7 cellular contexts compared by ENCODE assay signal in genomic region chr7:100867796-100868485, GRCh38. TPM values are rescaled to one million over a fixed set of nuclear protein-coding genes. Genes with fewer than 3 reads are reported as not detected.
DNase-seq lines count a peak whose midpoint lies in the region; ATAC-seq lines count a peak whose summit lies in the region.
"Had no signal": no experiment of that assay in that cellular context is flagged by ENCODE, and none has a peak within 500 bp of the region (broad histone marks: within the 10 kb centered on the region; RNA-seq: fewer than 3 reads in every experiment).

No MANE protein-coding gene starts in this region.

- H2BK120ac ChIP-seq in mesenchymal stem cell (ENCODE audit: low read depth, low read length) = peak overlapping the region; percentile 69

- peaks cover 29 to 60% of the 10 kb centered on the region in 2 experiments for H3K36me3 ChIP-seq in mesenchymal stem cell (ENCODE audit: control insufficient read depth in 1 of 2, insufficient read depth in 2 of 2, low read depth in 1 of 2, low read length in 2 of 2)

- H3K4me1 ChIP-seq in mesenchymal stem cell (ENCODE audit: control insufficient read depth, insufficient read depth, low read depth, low read length) = peaks cover 35% of the 10 kb centered on the region

- 12% methylated on average over 23 of the region's 25 CpGs for WGBS in mesenchymal stem cell

- peak overlapping the region; percentile 93 to 96 for H3K18ac ChIP-seq in mesenchymal stem cell (ENCODE audit: low read depth in 1 of 2, low read length in 2 of 2)

- peak overlapping the region; percentile 97 for H4K91ac ChIP-seq in mesenchymal stem cell (ENCODE audit: low read length)

- H3K4me2 ChIP-seq in mesenchymal stem cell (ENCODE audit: low read length, poor library complexity, severe bottlenecking) = peak overlapping the region; percentile 78

- DNase-seq in ELR (ENCODE audit: low read depth) (peak; percentile 36), mesenchymal stem cell (no peak), NCI-H82 (lab: John Stamatoyannopoulos, UW) (no peak), NOMO-1 treated with dmso at 0.1 percent for 144 hours (lab: John Stamatoyannopoulos, UW; ENCODE audit: unreplicated experiment) (no peak)
- no peak for DNase-seq in activated T-helper 2 cell treated with anti-CD3 and anti-CD28 coated beads, Interferon-gamma antibody, Interleukin-2, Interleukin-4, amounts not matched to agents 10 μg/mL and 5 μg/mL and 100 μg/mL, durations not matched to agents 14 hours and 24 hours and 36 hours (ENCODE audit: low spot score)

- H4K8ac ChIP-seq in mesenchymal stem cell (ENCODE audit: low read length) = peak overlapping the region; percentile 96

- H3K27ac Mint-ChIP-seq in activated T-helper 2 cell treated with anti-CD3 and anti-CD28 coated beads, Interferon-gamma antibody, Interleukin-2, Interleukin-4, amounts not matched to agents 10 μg/mL and 5 μg/mL and 100 μg/mL, durations not matched to agents 14 hours and 24 hours and 36 hours = peak overlapping the region; percentile 93

- peaks cover 8% of the 10 kb centered on the region for H3K4me1 Mint-ChIP-seq in activated T-helper 2 cell treated with anti-CD3 and anti-CD28 coated beads, Interferon-gamma antibody, Interleukin-2, Interleukin-4, amounts not matched to agents 10 μg/mL and 5 μg/mL and 100 μg/mL, durations not matched to agents 14 hours and 24 hours and 36 hours (ENCODE audit: low read depth)

- peak overlapping the region; percentile 94 for H2AK5ac ChIP-seq in mesenchymal stem cell (ENCODE audit: low read length, severe bottlenecking)

- no peaks in the 10 kb centered on the region for H3K27me3 ChIP-seq in mesenchymal stem cell (ENCODE audit: control insufficient read depth in 1 of 2, insufficient read depth in 1 of 2, low read length in 2 of 2)

- H2BK15ac ChIP-seq in mesenchymal stem cell (ENCODE audit: low read depth, poor library complexity, severe bottlenecking) = peak overlapping the region; percentile 97

- peak overlapping the region; percentile 82 to 95 for H3K4me3 ChIP-seq in mesenchymal stem cell (ENCODE audit: insufficient read depth in 1 of 2, low read depth in 1 of 2, low read length in 2 of 2)

- ATAC-seq in HG03571 (IDR thresholded peaks at IDR 0.05; ENCODE audit: unreplicated experiment) = no peak

- peak overlapping the region; percentile 80 for H3K27ac ChIP-seq in mesenchymal stem cell (ENCODE audit: low read length, poor library complexity, severe bottlenecking)

- peak overlapping the region; percentile 96 for H2BK5ac ChIP-seq in mesenchymal stem cell (ENCODE audit: low read depth, low read length, poor library complexity, severe bottlenecking)

- no peaks in the 10 kb centered on the region for H3K27me3 Mint-ChIP-seq in activated T-helper 2 cell treated with anti-CD3 and anti-CD28 coated beads, Interferon-gamma antibody, Interleukin-2, Interleukin-4, amounts not matched to agents 10 μg/mL and 5 μg/mL and 100 μg/mL, durations not matched to agents 14 hours and 24 hours and 36 hours (ENCODE audit: low read depth)

- H3K4me3 Mint-ChIP-seq in activated T-helper 2 cell treated with anti-CD3 and anti-CD28 coated beads, Interferon-gamma antibody, Interleukin-2, Interleukin-4, amounts not matched to agents 10 μg/mL and 5 μg/mL and 100 μg/mL, durations not matched to agents 14 hours and 24 hours and 36 hours (ENCODE audit: low read depth) = peak overlapping the region; percentile 94

- intact Hi-C loops in activated T-helper 2 cell treated with anti-CD3 and anti-CD28 coated beads, Interferon-gamma antibody, Interleukin-2, Interleukin-4, amounts not matched to agents 10 μg/mL and 5 μg/mL and 100 μg/mL, durations not matched to agents 14 hours and 24 hours and 36 hours (cut with micrococcal nuclease) = no loop called here

- H2BK12ac ChIP-seq in mesenchymal stem cell (ENCODE audit: low read length in 2 of 2) = peak overlapping the region in 1 of 2 experiments; percentile 57

- H3K9me3 Mint-ChIP-seq in activated T-helper 2 cell treated with anti-CD3 and anti-CD28 coated beads, Interferon-gamma antibody, Interleukin-2, Interleukin-4, amounts not matched to agents 10 μg/mL and 5 μg/mL and 100 μg/mL, durations not matched to agents 14 hours and 24 hours and 36 hours = no peaks in the 10 kb centered on the region

- no peak overlapping the region for H2AFZ ChIP-seq in mesenchymal stem cell (ENCODE audit: low read depth, low read length)

- H3K4ac ChIP-seq in mesenchymal stem cell (ENCODE audit: low read depth in 1 of 2, low read length in 2 of 2) = peak overlapping the region; percentile 99

- peak overlapping the region in 1 of 2 experiments; percentile 87 for H3K23ac ChIP-seq in mesenchymal stem cell (ENCODE audit: low read length in 2 of 2)

- peak overlapping the region; percentile 99 for H3K9ac ChIP-seq in mesenchymal stem cell (ENCODE audit: low read length)

- H3K9me3 ChIP-seq in mesenchymal stem cell (ENCODE audit: control insufficient read depth, low read length) = no peaks in the 10 kb centered on the region

- peaks cover 16% of the 10 kb centered on the region for H3K79me1 ChIP-seq in mesenchymal stem cell (replicated peaks; ENCODE audit: low read length, poor library complexity, severe bottlenecking)

- peak overlapping the region in 1 of 2 experiments; percentile 98 for H3K14ac ChIP-seq in mesenchymal stem cell (ENCODE audit: low read length in 2 of 2)

- H3K36me3 Mint-ChIP-seq in activated T-helper 2 cell treated with anti-CD3 and anti-CD28 coated beads, Interferon-gamma antibody, Interleukin-2, Interleukin-4, amounts not matched to agents 10 μg/mL and 5 μg/mL and 100 μg/mL, durations not matched to agents 14 hours and 24 hours and 36 hours (ENCODE audit: low read depth) = peaks cover 34% of the 10 kb centered on the region

RNA-seq across cellular contexts. Expression of gene TRIP6, which starts 0.8 kb away (rescaled TPM):
- 38.5 and 38.7 TPM in 2 replicates for total RNA-seq in activated T-helper 2 cell treated with anti-CD3 and anti-CD28 coated beads, Interferon-gamma antibody, Interleukin-2, Interleukin-4, amounts not matched to agents 10 μg/mL and 5 μg/mL and 100 μg/mL, durations not matched to agents 14 hours and 24 hours and 36 hours
- 61.5 TPM for polyA plus RNA-seq in mesenchymal stem cell (2013, experiment 1 of 2)
- polyA plus RNA-seq in mesenchymal stem cell (2013, experiment 2 of 2) = 61.7 TPM

RNA-seq across cellular contexts. Expression of gene SRRT, which starts 7.0 kb away (rescaled TPM):
- total RNA-seq in activated T-helper 2 cell treated with anti-CD3 and anti-CD28 coated beads, Interferon-gamma antibody, Interleukin-2, Interleukin-4, amounts not matched to agents 10 μg/mL and 5 μg/mL and 100 μg/mL, durations not matched to agents 14 hours and 24 hours and 36 hours = 280 and 290 TPM in 2 replicates
- 66.1 TPM for polyA plus RNA-seq in mesenchymal stem cell (2013, experiment 1 of 2)
- 61.3 TPM for polyA plus RNA-seq in mesenchymal stem cell (2013, experiment 2 of 2)

RNA-seq across cellular contexts. Expression of gene SLC12A9, which starts 15.4 kb away (rescaled TPM):
- total RNA-seq in activated T-helper 2 cell treated with anti-CD3 and anti-CD28 coated beads, Interferon-gamma antibody, Interleukin-2, Interleukin-4, amounts not matched to agents 10 μg/mL and 5 μg/mL and 100 μg/mL, durations not matched to agents 14 hours and 24 hours and 36 hours = 27.3 and 31.6 TPM in 2 replicates
- polyA plus RNA-seq in mesenchymal stem cell (2013, experiment 1 of 2) = 17.9 TPM
- 18.1 TPM for polyA plus RNA-seq in mesenchymal stem cell (2013, experiment 2 of 2)

RNA-seq across cellular contexts. Expression of gene UFSP1, which starts 21.6 kb away (rescaled TPM):
- 3.8 and 5.0 TPM in 2 replicates for total RNA-seq in activated T-helper 2 cell treated with anti-CD3 and anti-CD28 coated beads, Interferon-gamma antibody, Interleukin-2, Interleukin-4, amounts not matched to agents 10 μg/mL and 5 μg/mL and 100 μg/mL, durations not matched to agents 14 hours and 24 hours and 36 hours
- polyA plus RNA-seq in mesenchymal stem cell (2013, experiment 1 of 2) = 1.4 TPM
- polyA plus RNA-seq in mesenchymal stem cell (2013, experiment 2 of 2) = 1.4 TPM

RNA-seq across cellular contexts. Expression of gene ACHE, which starts 27.7 kb away (rescaled TPM):
- total RNA-seq in activated T-helper 2 cell treated with anti-CD3 and anti-CD28 coated beads, Interferon-gamma antibody, Interleukin-2, Interleukin-4, amounts not matched to agents 10 μg/mL and 5 μg/mL and 100 μg/mL, durations not matched to agents 14 hours and 24 hours and 36 hours = 0.09 and 0.21 TPM in 2 replicates
- polyA plus RNA-seq in mesenchymal stem cell (2013, experiment 1 of 2) = 0.84 TPM
- polyA plus RNA-seq in mesenchymal stem cell (2013, experiment 2 of 2) = 0.96 TPM
- total RNA-seq: HT1080 had no signal
